1 cellular context compared by ENCODE assay signal in the genomic region with DNA sequence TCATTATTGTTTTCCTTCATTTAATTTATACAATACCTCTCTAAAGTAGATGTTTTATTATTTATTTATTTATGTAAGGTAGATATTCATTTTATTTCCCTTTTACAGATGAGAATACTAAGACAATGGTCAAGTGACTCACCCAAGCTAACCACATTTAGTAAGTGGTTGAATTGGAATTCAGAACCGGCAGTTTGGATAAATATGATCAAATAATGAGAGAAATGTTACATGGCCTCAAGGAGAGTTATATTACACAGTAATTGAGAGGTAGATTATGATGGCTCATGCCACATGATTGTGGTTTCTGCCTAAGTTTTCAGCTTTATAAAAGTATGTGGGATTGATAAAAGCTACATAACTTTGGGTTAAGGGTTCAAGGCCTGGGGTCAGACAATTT.
TF ChIP-seq lines count a peak whose summit lies in the region.

No MANE protein-coding gene starts in this region.

TF ChIP-seq in HepG2, 621 proteins besides CTCF, POLR2A, EP300 and RAD21 (continued from another document):
- TF ChIP-seq CC2D1A (CRISPR knock-in tag; IDR thresholded peaks at IDR 0.05), result no peak
- TF ChIP-seq, protein P1, sequence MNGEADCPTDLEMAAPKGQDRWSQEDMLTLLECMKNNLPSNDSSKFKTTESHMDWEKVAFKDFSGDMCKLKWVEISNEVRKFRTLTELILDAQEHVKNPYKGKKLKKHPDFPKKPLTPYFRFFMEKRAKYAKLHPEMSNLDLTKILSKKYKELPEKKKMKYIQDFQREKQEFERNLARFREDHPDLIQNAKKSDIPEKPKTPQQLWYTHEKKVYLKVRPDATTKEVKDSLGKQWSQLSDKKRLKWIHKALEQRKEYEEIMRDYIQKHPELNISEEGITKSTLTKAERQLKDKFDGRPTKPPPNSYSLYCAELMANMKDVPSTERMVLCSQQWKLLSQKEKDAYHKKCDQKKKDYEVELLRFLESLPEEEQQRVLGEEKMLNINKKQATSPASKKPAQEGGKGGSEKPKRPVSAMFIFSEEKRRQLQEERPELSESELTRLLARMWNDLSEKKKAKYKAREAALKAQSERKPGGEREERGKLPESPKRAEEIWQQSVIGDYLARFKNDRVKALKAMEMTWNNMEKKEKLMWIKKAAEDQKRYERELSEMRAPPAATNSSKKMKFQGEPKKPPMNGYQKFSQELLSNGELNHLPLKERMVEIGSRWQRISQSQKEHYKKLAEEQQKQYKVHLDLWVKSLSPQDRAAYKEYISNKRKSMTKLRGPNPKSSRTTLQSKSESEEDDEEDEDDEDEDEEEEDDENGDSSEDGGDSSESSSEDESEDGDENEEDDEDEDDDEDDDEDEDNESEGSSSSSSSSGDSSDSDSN (CRISPR knock-in tag; IDR thresholded peaks at IDR 0.05), result no peak
- no peak for TF ChIP-seq ZNF773 (CRISPR knock-in tag; IDR thresholded peaks at IDR 0.05; ENCODE audit: borderline replicate concordance)
- no peak for TF ChIP-seq ATF7-NPFF (CRISPR knock-in tag; IDR thresholded peaks at IDR 0.05; ENCODE audit: low read depth)
- no peak for TF ChIP-seq TAF1 (CRISPR knock-in tag; IDR thresholded peaks at IDR 0.05)
- TF ChIP-seq, protein P2, sequence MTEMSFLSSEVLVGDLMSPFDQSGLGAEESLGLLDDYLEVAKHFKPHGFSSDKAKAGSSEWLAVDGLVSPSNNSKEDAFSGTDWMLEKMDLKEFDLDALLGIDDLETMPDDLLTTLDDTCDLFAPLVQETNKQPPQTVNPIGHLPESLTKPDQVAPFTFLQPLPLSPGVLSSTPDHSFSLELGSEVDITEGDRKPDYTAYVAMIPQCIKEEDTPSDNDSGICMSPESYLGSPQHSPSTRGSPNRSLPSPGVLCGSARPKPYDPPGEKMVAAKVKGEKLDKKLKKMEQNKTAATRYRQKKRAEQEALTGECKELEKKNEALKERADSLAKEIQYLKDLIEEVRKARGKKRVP (CRISPR knock-in tag; IDR thresholded peaks at IDR 0.05), result no peak
- TF ChIP-seq FOSL1 (CRISPR knock-in tag; IDR thresholded peaks at IDR 0.05; ENCODE audit: borderline replicate concordance), result no peak
- no peak for TF ChIP-seq GTF2F1 (IDR thresholded peaks at IDR 0.05; ENCODE audit: low read length)
- TF ChIP-seq BCL6 (CRISPR knock-in tag; IDR thresholded peaks at IDR 0.05), result no peak
- no peak for TF ChIP-seq THAP11 (CRISPR knock-in tag; IDR thresholded peaks at IDR 0.05)
